Comparison of ENCODE assay signal across 10 cellular contexts in the genomic region with DNA sequence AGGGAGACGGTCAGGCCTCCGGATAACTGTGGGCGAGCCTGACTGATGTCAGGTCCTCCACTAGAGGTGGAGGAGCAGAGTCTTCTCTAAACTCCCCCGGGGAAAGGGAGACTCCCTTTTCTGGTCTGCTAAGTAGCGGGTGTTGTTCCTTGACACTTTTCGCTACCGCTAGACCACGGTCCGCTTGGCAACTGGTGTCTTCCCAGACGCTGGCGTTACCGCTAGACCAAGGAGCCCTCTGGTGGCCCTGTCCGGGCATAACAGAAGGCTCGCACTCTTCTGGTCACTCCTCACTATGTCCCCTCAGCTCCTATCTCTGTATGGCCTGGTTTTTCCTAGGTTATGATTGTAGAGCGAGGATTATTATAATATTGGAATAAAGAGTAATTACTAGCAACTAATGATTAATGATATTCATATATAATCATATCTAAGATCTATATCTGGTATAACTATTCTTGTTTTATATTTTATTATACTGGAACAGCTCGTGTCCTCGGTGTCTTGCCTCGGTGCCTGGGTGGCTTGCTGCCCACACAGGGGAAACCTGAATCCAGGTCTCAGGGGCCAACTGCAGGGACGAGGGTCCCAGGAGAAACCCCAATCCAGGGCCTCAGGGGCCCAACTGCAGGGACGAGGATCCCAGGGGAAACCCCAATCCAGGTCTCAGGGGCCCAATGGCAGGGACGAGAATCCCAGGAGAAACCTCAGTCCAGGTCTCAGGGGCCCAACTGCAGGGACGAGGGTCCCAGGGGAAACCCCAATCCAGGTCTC. TPM values are rescaled to one million over a fixed set of nuclear protein-coding genes. Genes with fewer than 3 reads are reported as not detected.
DNase-seq lines count a peak whose midpoint lies in the region; TF ChIP-seq lines count a peak whose summit lies in the region.
"Not testable (repeated sequence)": the region's sequence is repeated elsewhere in the genome, so short reads cannot be mapped to it uniquely, and the experiment has no call there.
"Had no signal": no experiment of that assay in that cellular context is flagged by ENCODE, and none has a peak within 500 bp of the region (broad histone marks: within the 10 kb centered on the region; RNA-seq: fewer than 3 reads in every experiment).

No MANE protein-coding gene starts in this region.

- in situ Hi-C loops in astrocyte of the cerebellum (cut with HindIII; ENCODE audit: low sequenced_read_pairs): not testable (repeated sequence)

- TF ChIP-seq CTCF in BE2C (IDR thresholded peaks at IDR 0.05; ENCODE audit: low read depth, low read length): peak; percentile 26
- TF ChIP-seq CTCF in GM12872 (IDR thresholded peaks at IDR 0.05; ENCODE audit: insufficient read depth, low read depth, low read length): peak; percentile 42
- TF ChIP-seq CTCF in Loucy (conservative IDR thresholded peaks at IDR 0.05; ENCODE audit: low read length): peak; percentile 37
- peak; percentile 22 for TF ChIP-seq CTCF in astrocyte of the cerebellum (IDR thresholded peaks at IDR 0.05; ENCODE audit: low read depth, low read length, missing control alignments)
- TF ChIP-seq CTCF in fibroblast of pulmonary artery (IDR thresholded peaks at IDR 0.05; ENCODE audit: low read length, missing control alignments): peak; percentile 4
- peak; percentile 16 for TF ChIP-seq CTCF in liver (IDR thresholded peaks at IDR 0.05; ENCODE audit: low read depth, low read length, missing input control)
- peak in 7 of 11 experiments; percentile 20 to 63 (median 46) for TF ChIP-seq CTCF in spleen (IDR thresholded peaks at IDR 0.05 in 8 of 11, conservative IDR thresholded peaks at IDR 0.05 in 3 of 11)

- not testable (repeated sequence) for H3K9me3 ChIP-seq in BE2C; Loucy (ENCODE audit: insufficient read depth, low read depth, low read length); SJCRH30 (replicated peaks); liver (ENCODE audit: control insufficient read depth in 4 of 4, low read length in 3 of 4); spleen

- H3K27me3 ChIP-seq in BE2C; Loucy (ENCODE audit: insufficient read depth, low read length, poor library complexity, severe bottlenecking); SJCRH30; liver (ENCODE audit: control insufficient read depth in 4 of 4, insufficient read depth in 4 of 4, low read length in 3 of 4): not testable (repeated sequence)
- H3K27me3 ChIP-seq in spleen (replicated peaks in 1 of 7): peaks cover 0 to 17% (median 0%) of the 10 kb centered on the region in 7 donors

- H3K4me1 ChIP-seq in BE2C; SJCRH30; liver (ENCODE audit: control insufficient read depth in 4 of 4, insufficient read depth in 4 of 4, low read length in 3 of 4): not testable (repeated sequence)
- H3K4me1 ChIP-seq in Loucy (ENCODE audit: insufficient read depth, low read length, poor library complexity, severe bottlenecking): peaks cover 21% of the 10 kb centered on the region
- peaks cover 0 to 34% (median 22%) of the 10 kb centered on the region in 6 donors for H3K4me1 ChIP-seq in spleen

- H3K4me3 ChIP-seq in BE2C (ENCODE audit: low read depth, low read length); Loucy (ENCODE audit: low read length, poor library complexity, severe bottlenecking); SJCRH30; astrocyte of the cerebellum (ENCODE audit: low read depth, low read length); fibroblast of pulmonary artery (replicated peaks; ENCODE audit: low read depth, low read length); liver (ENCODE audit: low read depth in 1 of 3, low read length in 3 of 3); spleen: not testable (repeated sequence)

- not testable (repeated sequence) for H3K4me2 ChIP-seq in Loucy (ENCODE audit: low read depth, low read length, poor library complexity, severe bottlenecking)

- H4K20me1 ChIP-seq in Loucy (ENCODE audit: insufficient read depth, low read length, poor library complexity, severe bottlenecking): not testable (repeated sequence)

- H3K9ac ChIP-seq in Loucy (ENCODE audit: low read depth, low read length, poor library complexity, severe bottlenecking); liver (ENCODE audit: low read depth in 1 of 2, low read length in 2 of 2): not testable (repeated sequence)

- WGBS in liver: 53% methylated on average over 22 of the region's 22 CpGs
- WGBS in spleen, 5 donors: 43 to 76% (median 52%) methylated on average over 12 to 22 of the region's 22 CpGs

- TF ChIP-seq POLR2A in spleen (IDR thresholded peaks at IDR 0.05): not testable (repeated sequence)

- not testable (repeated sequence) for H3F3A ChIP-seq in Loucy (ENCODE audit: low read depth)

- not testable (repeated sequence) for H3K79me2 ChIP-seq in Loucy (ENCODE audit: insufficient read depth, low read length)

- not testable (repeated sequence) for H3K9me2 ChIP-seq in Loucy (replicated peaks; ENCODE audit: low read depth, low read length)

- peak in 1 of 2 donors; percentile 40 for TF ChIP-seq RAD21 in liver (IDR thresholded peaks at IDR 0.05)

- intact Hi-C loops in spleen (cut with DNase I; ENCODE audit: low total_unique reads): loop anchor here (10.0 kb wide), 1 partner anchor 141 kb away; a partner anchor contains a TSS

- H3K36me3 ChIP-seq in BE2C; Loucy (ENCODE audit: insufficient read depth, low read length); SJCRH30; liver (ENCODE audit: control insufficient read depth in 4 of 4, insufficient read depth in 3 of 4, low read depth in 1 of 4, low read length in 3 of 4); spleen: not testable (repeated sequence)

- not testable (repeated sequence) for H3K27ac ChIP-seq in SJCRH30; liver (ENCODE audit: low read depth in 1 of 2, low read length in 2 of 2); spleen

- not testable (repeated sequence) for DNase-seq in BE2C; astrocyte of the cerebellum (ENCODE audit: low read depth); fibroblast of pulmonary artery (ENCODE audit: low read depth); spleen
- DNase-seq in SJCRH30: peak; percentile 66 to 71

- H2AFZ ChIP-seq in Loucy (ENCODE audit: low read length): not testable (repeated sequence)

RNA-seq across cellular contexts. Expression of a gene that starts 6.4 kb away (rescaled TPM):
- 0.31 TPM for polyA plus RNA-seq in BE2C (2012; ENCODE audit: insufficient read depth, insufficient read length, low read depth)
- total RNA-seq in SJCRH30 (2014; rRNA removed; shearing (Covaris generic)): not detected in 2 replicates
- total RNA-seq in liver (under 1 TPM in 1 of 2 donors, not detected in 1; under 0.01 TPM), spleen (1 to 10 TPM in 4 of 7 donors, under 1 TPM in 3; 0.34 to 2.2 (median 1.0) TPM)
- polyA plus RNA-seq in liver (under 1 TPM in 1 of 2 donors, not detected in 1; 0.03 TPM), spleen (under 1 TPM; 0.39 to 0.93 (median 0.49) TPM)
- total RNA-seq: left ventricle myocardium inferior had no signal
- polyA plus RNA-seq: naive thymus-derived CD4-positive, alpha-beta T cell had no signal

RNA-seq across cellular contexts. Expression of a gene that starts 17.2 kb away (rescaled TPM):
- polyA plus RNA-seq in BE2C (2012; ENCODE audit: insufficient read depth, insufficient read length, low read depth): 1.8 TPM
- 0.08 and 0.28 TPM in 2 replicates for total RNA-seq in SJCRH30 (2014; rRNA removed; shearing (Covaris generic))
- under 1 TPM; 0.25 to 0.37 TPM for total RNA-seq in liver
- polyA plus RNA-seq in liver: under 1 TPM in 1 of 2 donors, not detected in 1; 0.20 TPM
- total RNA-seq in spleen: 1 to 10 TPM; 3.1 to 7.9 (median 5.4) TPM
- 1 to 10 TPM; 2.7 to 7.3 (median 5.2) TPM for polyA plus RNA-seq in spleen
